In the genomic region with DNA sequence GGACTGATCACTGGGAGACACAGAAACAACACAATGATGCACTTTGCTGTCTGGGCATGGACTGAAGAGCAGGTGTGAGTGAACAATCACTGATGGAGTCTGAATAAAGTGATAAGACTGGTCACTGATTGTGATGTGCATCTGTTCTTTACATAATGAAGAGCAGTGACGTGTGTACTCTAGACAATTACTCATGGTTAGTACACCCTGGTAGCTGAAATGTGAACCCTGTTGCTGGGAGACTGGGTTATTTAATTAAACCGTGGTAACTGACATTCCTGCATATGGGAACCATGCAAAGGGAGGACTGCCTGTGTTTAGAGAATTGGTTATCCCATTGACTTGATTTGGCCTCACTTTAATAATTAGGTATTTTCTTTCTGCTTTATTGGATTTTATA, we compare ENCODE assay signal across 14 cellular contexts.
DNase-seq lines count a peak whose midpoint lies in the region; ATAC-seq and TF ChIP-seq lines count a peak whose summit lies in the region.
"Had no signal": no experiment of that assay in that cellular context is flagged by ENCODE, and none has a peak within 500 bp of the region (broad histone marks: within the 10 kb centered on the region; RNA-seq: fewer than 3 reads in every experiment).

No MANE protein-coding gene starts in this region.

- H3K4me3 ChIP-seq in AG10803 (ENCODE audit: low read length) (no peak overlapping the region), spleen (no peak overlapping the region)
- H3K4me3 ChIP-seq: skin epidermis had no signal

- POLR2A ChIA-PET in RWPE1 (lab: Yijun Ruan, JAX; ENCODE audit: low non-redundant PET) = no interaction called here

- no peaks in the 10 kb centered on the region for H3K27me3 Mint-ChIP-seq in activated T-cell treated with anti-CD3 and anti-CD28 coated beads, Interleukin-2, amount 50 U/mL, for 72 hours (ENCODE audit: low read depth)
- H3K27me3 Mint-ChIP-seq: activated naive CD8-positive, alpha-beta T cell had no signal

- no peaks in the 10 kb centered on the region for H3K4me1 ChIP-seq in spleen

- peaks cover 0 to 17% (median 2%) of the 10 kb centered on the region in 8 donors for H3K9me3 ChIP-seq in spleen

- peaks cover 4 to 10% of the 10 kb centered on the region in 2 donors for H3K9me3 Mint-ChIP-seq in activated T-cell treated with anti-CD3 and anti-CD28 coated beads, Interleukin-2, amount 50 U/mL, for 72 hours

- H3K4me1 Mint-ChIP-seq in activated T-cell treated with anti-CD3 and anti-CD28 coated beads, Interleukin-2, amount 50 U/mL, for 72 hours (ENCODE audit: low read depth) = no peaks in the 10 kb centered on the region

- no peak for ATAC-seq in activated T-cell treated with anti-CD3 and anti-CD28 coated beads, Interleukin-2, amount 50 U/mL, for 72 hours (replicated peaks in 1 of 2)
- ATAC-seq: HCT116 had no signal

- CTCF ChIA-PET in RWPE1 (lab: Yijun Ruan, JAX) = no interaction called here

- no peak overlapping the region for H3K4me3 Mint-ChIP-seq in activated T-cell treated with anti-CD3 and anti-CD28 coated beads, Interleukin-2, amount 50 U/mL, for 72 hours
- H3K4me3 Mint-ChIP-seq: activated naive CD8-positive, alpha-beta T cell had no signal

- no peak for TF ChIP-seq POLR2A in spleen (IDR thresholded peaks at IDR 0.05)

- no peaks in the 10 kb centered on the region for H3K27me3 ChIP-seq in spleen (replicated peaks in 1 of 7)

- no peaks in the 10 kb centered on the region for H3K36me3 Mint-ChIP-seq in activated T-cell treated with anti-CD3 and anti-CD28 coated beads, Interleukin-2, amount 50 U/mL, for 72 hours (ENCODE audit: insufficient read depth in 2 of 2)

- no peaks in the 10 kb centered on the region for H3K36me3 ChIP-seq in spleen

- 57 to 65% (median 61%) methylated on average over 2 of the region's 2 CpGs for WGBS in spleen, 5 donors

- no peak overlapping the region for H3K27ac Mint-ChIP-seq in activated T-cell treated with anti-CD3 and anti-CD28 coated beads, Interleukin-2, amount 50 U/mL, for 72 hours
- H3K27ac Mint-ChIP-seq: activated naive CD8-positive, alpha-beta T cell had no signal

- intact Hi-C loops in spleen (cut with DNase I; ENCODE audit: low total_unique reads) = no loop called here

- DNase-seq in AG10803 (ENCODE audit: low read depth) (peak; percentile 44), HPDE6-E6E7 (ENCODE audit: extremely low spot score) (peak; percentile 19), RWPE1 (ENCODE audit: low spot score) (peak; percentile 64), fibroblast of peridontal ligament (ENCODE audit: extremely low read depth) (peak; percentile 82), GM19238 (ENCODE audit: insufficient read length, low spot score) (no peak), spleen (no peak)
- DNase-seq in activated CD8-positive, alpha-beta memory T cell treated with anti-CD3 and anti-CD28 coated beads, Interleukin-2, amount 50 U/mL, for 48 hours = no peak
- no peak for DNase-seq in activated T-cell treated with anti-CD3 and anti-CD28 coated beads, Interleukin-2, amount 50 U/mL, for 72 hours
- DNase-seq: OCI-M1, T1000, trophoblast cell had no signal

- TF ChIP-seq CTCF in AG10803 (conservative IDR thresholded peaks at IDR 0.05; ENCODE audit: low read length) (no peak), RWPE1 (conservative IDR thresholded peaks at IDR 0.05; ENCODE audit: low read depth) (no peak), spleen (IDR thresholded peaks at IDR 0.05 in 8 of 11, conservative IDR thresholded peaks at IDR 0.05 in 3 of 11) (no peak)

- H3K27ac ChIP-seq in RWPE1 = no peak overlapping the region
- no peak overlapping the region for H3K27ac ChIP-seq in spleen
- H3K27ac ChIP-seq: skin epidermis had no signal

Comparison
In these comparisons a context has a peak if more than half of its experiments do, and no peak if none do; other contexts are left out.
1. DNase-seq: peak in AG10803 (single experiment), HPDE6-E6E7 (single experiment), RWPE1 (single experiment) and fibroblast of peridontal ligament (single experiment); none in activated CD8-positive, alpha-beta memory T cell treated with anti-CD3 and anti-CD28 coated beads, Interleukin-2, amount 50 U/mL, for 48 hours (single experiment), activated T-cell treated with anti-CD3 and anti-CD28 coated beads, Interleukin-2, amount 50 U/mL, for 72 hours (0 of 2), GM19238 (single experiment) and spleen (single experiment).